In the genomic region with DNA sequence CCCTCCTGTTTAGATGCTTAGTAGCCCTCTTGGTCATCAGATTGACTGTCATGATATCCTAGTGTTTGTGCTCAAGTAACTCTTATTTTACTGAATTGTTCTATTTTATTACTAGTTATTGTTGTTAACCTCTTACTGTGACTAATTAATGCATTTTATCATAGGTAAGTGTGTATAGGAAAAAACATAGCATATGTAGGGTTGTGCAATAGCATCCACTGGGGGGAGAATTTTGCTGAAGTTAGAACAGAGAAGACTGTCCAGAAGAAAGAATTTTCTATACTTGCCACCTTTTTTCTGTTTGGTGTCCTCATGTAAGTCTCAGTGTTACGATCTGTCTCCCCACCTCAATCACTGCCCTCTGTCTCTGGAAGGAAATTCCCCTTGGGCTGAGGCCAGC, we compare ENCODE assay signal across 21 cellular contexts.
"Had no signal": no experiment of that assay in that cellular context is flagged by ENCODE, and none has a peak within 500 bp of the region (broad histone marks: within the 10 kb centered on the region; RNA-seq: fewer than 3 reads in every experiment).

No MANE protein-coding gene starts in this region.

- H3K4me3 ChIP-seq: colonic mucosa, left ventricle myocardium inferior, lower lobe of right lung, pancreas had no signal

- H3K27ac Mint-ChIP-seq: endodermal cell, nephron, progenitor cell of endocrine pancreas had no signal

- H3K27me3 Mint-ChIP-seq: progenitor cell of endocrine pancreas had no signal

- H3K4me3 Mint-ChIP-seq: endodermal cell, nephron had no signal

- DNase-seq: colonic mucosa; dermis blood vessel endothelial cell; endodermal cell; erythroblast; foreskin keratinocyte; kidney; left cardiac atrium; left ventricle myocardium inferior; lower lobe of right lung; mesenchymal stem cell; midbrain; occipital lobe; pancreas; right cardiac atrium; stimulated activated CD4-positive, alpha-beta T cell treated with anti-CD3 and anti-CD28 coated beads, Interleukin-15, amount 100 ng/mL, for 24 hours; stimulated activated CD4-positive, alpha-beta T cell treated with anti-CD3 and anti-CD28 coated beads, Interleukin-1b, Interleukin-23, amount 100 ng/mL, for 48 hours; stimulated activated CD4-positive, alpha-beta T cell treated with anti-CD3 and anti-CD28 coated beads, Interleukin-4, amount 100 ng/mL, for 24 hours; stimulated activated naive CD4-positive, alpha-beta T cell treated with Interleukin-2 at 50 U/mL for 16 hours; trophoblast cell had no signal

- H3K4me1 Mint-ChIP-seq: endodermal cell, nephron had no signal

- ATAC-seq: foreskin keratinocyte, left cardiac atrium, lower lobe of right lung, pancreas, right cardiac atrium had no signal
